In genomic region chr10:7337431-7338171, GRCh38 we compare ENCODE assay signal across 11 cellular contexts.
A peak's percentile ranks its signal among the peaks of the same experiment; 100 is the strongest.
DNase-seq lines count a peak whose midpoint lies in the region; ATAC-seq and TF ChIP-seq lines count a peak whose summit lies in the region.
"Had no signal": no experiment of that assay in that cellular context is flagged by ENCODE, and none has a peak within 500 bp of the region (broad histone marks: within the 10 kb centered on the region; RNA-seq: fewer than 3 reads in every experiment).

No MANE protein-coding gene starts in this region.

- DNase-seq in GM13977 (ENCODE audit: low spot score) (peak; percentile 50), dorsolateral prefrontal cortex (no peak), NCI-H1436 treated with DMSO at 0.1 percent for 48 hours (lab: John Stamatoyannopoulos, UW) (no peak), vagina (ENCODE audit: extremely low spot score in 2 of 2) (no peak), mesenchymal stem cell (no peak), DMS114 treated with DMSO at 0.1 percent for 48 hours (lab: John Stamatoyannopoulos, UW; ENCODE audit: unreplicated experiment) (no peak)
- DNase-seq: NCI-H510A had no signal

- no peaks in the 10 kb centered on the region for H3K9me3 ChIP-seq in vagina
- no peaks in the 10 kb centered on the region for H3K9me3 ChIP-seq in mesenchymal stem cell (ENCODE audit: control insufficient read depth, low read length)
- H3K9me3 ChIP-seq: prostate gland, thoracic aorta had no signal

- no peak overlapping the region for H2BK15ac ChIP-seq in mesenchymal stem cell (ENCODE audit: low read depth, poor library complexity, severe bottlenecking)

- H2BK12ac ChIP-seq in mesenchymal stem cell (ENCODE audit: low read length in 2 of 2), result no peak overlapping the region

- H3K27ac ChIP-seq in dorsolateral prefrontal cortex (peak overlapping the region in 42 of 59 donors; percentile 4 to 84 (median 48)), vagina (no peak overlapping the region), mesenchymal stem cell (ENCODE audit: low read length, poor library complexity, severe bottlenecking) (no peak overlapping the region)
- H3K27ac ChIP-seq: prostate gland, thoracic aorta had no signal

- WGBS in mesenchymal stem cell, result 84% methylated on average over 5 of the region's 7 CpGs

- H4K8ac ChIP-seq in mesenchymal stem cell (ENCODE audit: low read length), result no peak overlapping the region

- H3K36me3 ChIP-seq in vagina (no peaks in the 10 kb centered on the region), mesenchymal stem cell (ENCODE audit: control insufficient read depth in 1 of 2, insufficient read depth in 2 of 2, low read depth in 1 of 2, low read length in 2 of 2) (no peaks in the 10 kb centered on the region)
- H3K36me3 ChIP-seq: prostate gland, thoracic aorta had no signal

- no peak overlapping the region for H2AK5ac ChIP-seq in mesenchymal stem cell (ENCODE audit: low read length, severe bottlenecking)

- ATAC-seq in GM21367 (IDR thresholded peaks at IDR 0.05; ENCODE audit: unreplicated experiment) (peak; percentile 71), HG03439 (IDR thresholded peaks at IDR 0.05; ENCODE audit: unreplicated experiment) (peak; percentile 62)

- H2BK120ac ChIP-seq in mesenchymal stem cell (ENCODE audit: low read depth, low read length), result no peak overlapping the region

- no peak overlapping the region for H3K9ac ChIP-seq in mesenchymal stem cell (ENCODE audit: low read length)

- TF ChIP-seq POLR2A in vagina (IDR thresholded peaks at IDR 0.05), result no peak

- in situ Hi-C loops in GM13977 (cut with MboI; ENCODE audit: low pct_unique_long_range_greater_than_20kb, low sequenced_read_pairs, unreplicated experiment), result no loop called here

- H3K4me1 ChIP-seq in vagina (peaks cover 14% of the 10 kb centered on the region), mesenchymal stem cell (ENCODE audit: control insufficient read depth, insufficient read depth, low read depth, low read length) (no peaks in the 10 kb centered on the region)

- no peak overlapping the region for H3K18ac ChIP-seq in mesenchymal stem cell (ENCODE audit: low read depth in 1 of 2, low read length in 2 of 2)

- H3K4me2 ChIP-seq in mesenchymal stem cell (ENCODE audit: low read length, poor library complexity, severe bottlenecking), result no peak overlapping the region

- H3K4me3 ChIP-seq in dorsolateral prefrontal cortex (peak overlapping the region in 1 of 59 donors; percentile 3), vagina (no peak overlapping the region), mesenchymal stem cell (ENCODE audit: insufficient read depth in 1 of 2, low read depth in 1 of 2, low read length in 2 of 2) (no peak overlapping the region)
- H3K4me3 ChIP-seq: prostate gland, thoracic aorta had no signal

- intact Hi-C loops in dorsolateral prefrontal cortex (cut with DNase I) (loop anchor here in 1 of 2 donors (10.0 kb wide), 1 partner anchor 63 kb away; no protein-coding TSS in a partner anchor), vagina (cut with DNase I) (no loop called here)

- H3K4ac ChIP-seq in mesenchymal stem cell (ENCODE audit: low read depth in 1 of 2, low read length in 2 of 2), result no peak overlapping the region

- TF ChIP-seq CTCF in GM13977 (IDR thresholded peaks at IDR 0.05; ENCODE audit: extremely low read depth, insufficient read depth, missing control alignments), result no peak
- no peak for TF ChIP-seq CTCF in dorsolateral prefrontal cortex (IDR thresholded peaks at IDR 0.05 in 54 of 56, conservative IDR thresholded peaks at IDR 0.05 in 2 of 56; ENCODE audit: low read depth in 1 of 56, partially characterized antibody in 56 of 56)
- no peak for TF ChIP-seq CTCF in vagina (IDR thresholded peaks at IDR 0.05)

- no peak overlapping the region for H3K14ac ChIP-seq in mesenchymal stem cell (ENCODE audit: low read length in 2 of 2)

- H3K27me3 ChIP-seq in dorsolateral prefrontal cortex, result no peaks in the 10 kb centered on the region
- H3K27me3 ChIP-seq in vagina, result no peaks in the 10 kb centered on the region
- no peaks in the 10 kb centered on the region for H3K27me3 ChIP-seq in mesenchymal stem cell (ENCODE audit: control insufficient read depth in 1 of 2, insufficient read depth in 1 of 2, low read length in 2 of 2)

- H3K23ac ChIP-seq in mesenchymal stem cell (ENCODE audit: low read length in 2 of 2), result no peak overlapping the region

- H3K79me1 ChIP-seq in mesenchymal stem cell (replicated peaks; ENCODE audit: low read length, poor library complexity, severe bottlenecking), result no peaks in the 10 kb centered on the region

- no peak overlapping the region for H4K91ac ChIP-seq in mesenchymal stem cell (ENCODE audit: low read length)

- H2AFZ ChIP-seq in mesenchymal stem cell (ENCODE audit: low read depth, low read length), result no peak overlapping the region

- no peak overlapping the region for H2BK5ac ChIP-seq in mesenchymal stem cell (ENCODE audit: low read depth, low read length, poor library complexity, severe bottlenecking)

Comparison
In these comparisons a context has a peak if more than half of its experiments do, and no peak if none do; other contexts are left out.
1. H3K27ac ChIP-seq: peak in dorsolateral prefrontal cortex (42 of 59); none in vagina (single experiment) and mesenchymal stem cell (single experiment).